ENCODE assay signal across 1 cellular context in genomic region chr5:172926796-172927195, GRCh38.
A peak's percentile ranks its signal among the peaks of the same experiment; 100 is the strongest.
TF ChIP-seq lines count a peak whose summit lies in the region.

No MANE protein-coding gene starts in this region.

TF ChIP-seq in HepG2, 621 proteins besides CTCF, POLR2A, EP300 and RAD21:
- TF ChIP-seq MAFF (IDR thresholded peaks at IDR 0.05; ENCODE audit: low read depth, low read length), result no peak
- TF ChIP-seq SAP130 (CRISPR knock-in tag; IDR thresholded peaks at IDR 0.05; ENCODE audit: low read depth), result no peak
- TF ChIP-seq ZNF766 (CRISPR knock-in tag; IDR thresholded peaks at IDR 0.05; ENCODE audit: borderline replicate concordance), result no peak
- TF ChIP-seq BORCS8-MEF2B (CRISPR knock-in tag; IDR thresholded peaks at IDR 0.05), result no peak
- TF ChIP-seq XRCC5 (optimal IDR thresholded peaks at IDR 0.05; ENCODE audit: low read length), result no peak
- TF ChIP-seq ZNF451 (CRISPR knock-in tag; IDR thresholded peaks at IDR 0.05), result no peak
- TF ChIP-seq SMAD1 (CRISPR knock-in tag; IDR thresholded peaks at IDR 0.05; ENCODE audit: borderline replicate concordance, low read depth), result no peak
- peak; percentile 69 for TF ChIP-seq ZNF263 (CRISPR knock-in tag; IDR thresholded peaks at IDR 0.05)
TF ChIP-seq in HepG2: peak in this region for 1.
